Comparison of ENCODE assay signal across 26 cellular contexts in genomic region chr7:80666376-80666775, GRCh38. TPM values are rescaled to one million over a fixed set of nuclear protein-coding genes. Genes with fewer than 3 reads are reported as not detected.
DNase-seq lines count a peak whose midpoint lies in the region; ATAC-seq, FAIRE-seq and TF ChIP-seq lines count a peak whose summit lies in the region.
"Had no signal": no experiment of that assay in that cellular context is flagged by ENCODE, and none has a peak within 500 bp of the region (broad histone marks: within the 10 kb centered on the region; RNA-seq: fewer than 3 reads in every experiment).

No MANE protein-coding gene starts in this region.

- H3K36me3 Mint-ChIP-seq in MCF 10A (ENCODE audit: insufficient read depth, unreplicated experiment) = no peaks in the 10 kb centered on the region
- H3K36me3 Mint-ChIP-seq: CD4-positive, alpha-beta memory T cell had no signal

- DNase-seq in MCF 10A (ENCODE audit: unreplicated experiment) (no peak), breast epithelium (ENCODE audit: low spot score in 2 of 2) (no peak), PC-3 (peak; percentile 81), bronchial epithelial cell (ENCODE audit: low read depth) (peak; percentile 82), ovary (no peak), cerebellum (ENCODE audit: low spot score) (no peak)
- DNase-seq: C1 segment of cervical spinal cord; CD4-positive, alpha-beta memory T cell; COR-L47; DND-41; HCEC 1CT; IMR-90; KG1; NCI-H1092; NCI-H1417 treated with DMSO at 0.1 percent for 48 hours; NCI-H1694 treated with DMSO at 0.1 percent for 48 hours; NCI-H2081; NCI-H345; NCI-H524 treated with DMSO at 0.1 percent for 48 hours; Peyer's patch; SIG-M5; SW 1271 had no signal

- no peaks in the 10 kb centered on the region for H4K20me1 ChIP-seq in PC-3 (ENCODE audit: low read length)

- FAIRE-seq in bronchial epithelial cell (lab: Jason Lieb, UNC) = no peak
- FAIRE-seq: GM12892, H1 had no signal

- intact Hi-C loops in MCF 10A (cut with micrococcal nuclease) (no loop called here), breast epithelium (cut with DNase I; ENCODE audit: low total_unique reads) (no loop called here), PC-3 (cut with micrococcal nuclease) (loop anchor here (10.0 kb wide), 1 partner anchor 532 kb away; the partner anchor contains the start of gene GNAI1), ovary (cut with DNase I) (loop anchor here in 1 of 4 donors (10.0 kb wide), 1 partner anchor 242 kb away; no protein-coding TSS in a partner anchor)

- no peak overlapping the region for H3K4me3 ChIP-seq in breast epithelium
- H3K4me3 ChIP-seq in PC-3 (ENCODE audit: low read length) = no peak overlapping the region
- H3K4me3 ChIP-seq in bronchial epithelial cell (ENCODE audit: low read depth, low read length) = no peak overlapping the region
- no peak overlapping the region for H3K4me3 ChIP-seq in subcutaneous abdominal adipose tissue (ENCODE audit: low read depth in 1 of 5, low read length in 5 of 5)
- H3K4me3 ChIP-seq in ovary = no peak overlapping the region
- H3K4me3 ChIP-seq: Peyer's patch, SK-N-MC had no signal

- POLR2A ChIA-PET in MCF 10A (lab: Yijun Ruan, JAX) (interaction anchor here (1.2 to 1.9 kb wide), 2 partner anchors 12 to 237 kb away, joined by 3 to 7 read pairs; no protein-coding TSS in a partner anchor), PC-3 (lab: Charles Lee; ENCODE audit: unreplicated experiment) (interaction anchor here (0.7 kb wide), 1 partner anchor 1025 kb away, joined by 3 read pairs; no protein-coding TSS in a partner anchor)

- H3K9me3 ChIP-seq in breast epithelium (no peaks in the 10 kb centered on the region), PC-3 (ENCODE audit: low read length) (no peaks in the 10 kb centered on the region), subcutaneous abdominal adipose tissue (ENCODE audit: control insufficient read depth in 5 of 5, low read length in 5 of 5) (no peaks in the 10 kb centered on the region), ovary (no peaks in the 10 kb centered on the region)
- H3K9me3 ChIP-seq: Peyer's patch had no signal

- TF ChIP-seq CTCF in MCF 10A (IDR thresholded peaks at IDR 0.05; ENCODE audit: unreplicated experiment) (no peak), breast epithelium (IDR thresholded peaks at IDR 0.05) (no peak), PC-3 (conservative IDR thresholded peaks at IDR 0.05; ENCODE audit: low read depth, low read length) (no peak), bronchial epithelial cell (IDR thresholded peaks at IDR 0.05; ENCODE audit: insufficient read depth, low read length, severe bottlenecking) (no peak), ovary (IDR thresholded peaks at IDR 0.05) (no peak)

- H3F3A ChIP-seq in PC-3 (ENCODE audit: low read length, unreplicated experiment) = no peaks in the 10 kb centered on the region

- H3K4me1 ChIP-seq in breast epithelium (no peaks in the 10 kb centered on the region), PC-3 (ENCODE audit: insufficient read depth, low read length) (peaks cover 17% of the 10 kb centered on the region), subcutaneous abdominal adipose tissue (ENCODE audit: control insufficient read depth in 5 of 5, insufficient read depth in 5 of 5, low read length in 5 of 5) (peaks cover 0 to 45% (median 21%) of the 10 kb centered on the region in 5 donors), ovary (ENCODE audit: insufficient read depth) (no peaks in the 10 kb centered on the region)
- H3K4me1 ChIP-seq: Peyer's patch had no signal

- no peak overlapping the region for H3K4me3 Mint-ChIP-seq in MCF 10A (ENCODE audit: unreplicated experiment)
- H3K4me3 Mint-ChIP-seq: CD4-positive, alpha-beta memory T cell had no signal

- no peak overlapping the region for H2AFZ ChIP-seq in PC-3 (ENCODE audit: low read length)

- H3K27ac ChIP-seq in breast epithelium (no peak overlapping the region), PC-3 (ENCODE audit: low read length) (peak overlapping the region; percentile 79), subcutaneous abdominal adipose tissue (ENCODE audit: low read depth, low read length) (peak overlapping the region; percentile 49), ovary (no peak overlapping the region)
- H3K27ac ChIP-seq: Peyer's patch, SK-N-MC had no signal

- peak overlapping the region; percentile 58 for H3K4me2 ChIP-seq in PC-3 (ENCODE audit: low read length)

- H3K27me3 Mint-ChIP-seq in MCF 10A (ENCODE audit: insufficient read depth, unreplicated experiment) = no peaks in the 10 kb centered on the region
- H3K27me3 Mint-ChIP-seq: CD4-positive, alpha-beta memory T cell had no signal

- ATAC-seq in PC-3 = peak; percentile 92

- H3K36me3 ChIP-seq in breast epithelium = no peaks in the 10 kb centered on the region
- no peaks in the 10 kb centered on the region for H3K36me3 ChIP-seq in PC-3 (ENCODE audit: low read depth, low read length)
- no peaks in the 10 kb centered on the region for H3K36me3 ChIP-seq in bronchial epithelial cell (ENCODE audit: control insufficient read depth, insufficient read depth, low read length)
- peaks cover 73 to 99% (median 86%) of the 10 kb centered on the region in 5 donors for H3K36me3 ChIP-seq in subcutaneous abdominal adipose tissue (ENCODE audit: control insufficient read depth in 5 of 5, insufficient read depth in 5 of 5, low read length in 5 of 5)
- no peaks in the 10 kb centered on the region for H3K36me3 ChIP-seq in ovary
- H3K36me3 ChIP-seq: Peyer's patch had no signal

- TF ChIP-seq EP300 in ovary (IDR thresholded peaks at IDR 0.05) = no peak

- H3K9me2 ChIP-seq in PC-3 (replicated peaks; ENCODE audit: low read length) = no peaks in the 10 kb centered on the region

- peaks cover 6% of the 10 kb centered on the region for H3K4me1 Mint-ChIP-seq in MCF 10A (ENCODE audit: insufficient read depth, unreplicated experiment)
- H3K4me1 Mint-ChIP-seq: CD4-positive, alpha-beta memory T cell had no signal

- peak overlapping the region; percentile 23; the same call in 1 of the 2 replicates for H3K9ac ChIP-seq in PC-3 (ENCODE audit: low read length)
- H3K9ac ChIP-seq in subcutaneous abdominal adipose tissue (ENCODE audit: low read length in 5 of 5) = no peak overlapping the region

- 78 to 88% (median 82%) methylated on average over 2 of the region's 2 CpGs for WGBS in ovary, 3 donors

- H3K27me3 ChIP-seq in breast epithelium = no peaks in the 10 kb centered on the region
- H3K27me3 ChIP-seq in PC-3 (ENCODE audit: low read length) = no peaks in the 10 kb centered on the region
- H3K27me3 ChIP-seq in bronchial epithelial cell (ENCODE audit: control insufficient read depth, insufficient read depth, low read length) = no peaks in the 10 kb centered on the region
- H3K27me3 ChIP-seq in subcutaneous abdominal adipose tissue (ENCODE audit: control insufficient read depth in 5 of 5, insufficient read depth in 4 of 5, low read length in 5 of 5) = no peaks in the 10 kb centered on the region
- no peaks in the 10 kb centered on the region for H3K27me3 ChIP-seq in ovary
- H3K27me3 ChIP-seq: Peyer's patch had no signal

- TF ChIP-seq POLR2A in breast epithelium (IDR thresholded peaks at IDR 0.05) (no peak), ovary (IDR thresholded peaks at IDR 0.05) (no peak)

- CTCF ChIA-PET in MCF 10A (lab: Yijun Ruan, JAX) = interaction anchor here (0.9 to 5.6 kb wide), 3 partner anchors 14 to 173 kb away, joined by 3 to 42 read pairs (median 5); no protein-coding TSS in a partner anchor
- CTCF ChIA-PET in PC-3 (lab: Charles Lee) = no interaction called here

- H3K9me3 Mint-ChIP-seq in MCF 10A (ENCODE audit: unreplicated experiment) = no peaks in the 10 kb centered on the region
- H3K9me3 Mint-ChIP-seq: CD4-positive, alpha-beta memory T cell had no signal

- no peaks in the 10 kb centered on the region for H3K79me2 ChIP-seq in PC-3 (ENCODE audit: low read length)

- peak overlapping the region; percentile 16 for H3K27ac Mint-ChIP-seq in MCF 10A (ENCODE audit: low read depth, unreplicated experiment)
- H3K27ac Mint-ChIP-seq: CD4-positive, alpha-beta memory T cell had no signal

- BruUV-seq in MCF 10A (replicated peaks; lab: Mats Ljungman, UMichigan) (no TSS peak), PC-3 (replicated peaks; lab: Mats Ljungman, UMichigan) (no TSS peak)

RNA-seq across cellular contexts. Expression of gene CD36, which starts 27.9 kb away (rescaled TPM):
- total RNA-seq in MCF 10A (2022) = 0.12 and 0.27 TPM in 2 replicates
- 1,000 to 10,000 TPM in 1 of 3 donors, 100 to 1,000 TPM in 2; 240 to 2,026 (median 919) TPM for total RNA-seq in breast epithelium
- total RNA-seq in PC-3 (2014; rRNA removed) = not detected in 2 replicates
- total RNA-seq in bronchial epithelial cell = 1.3 and 11.9 TPM in 2 replicates
- 10 to 100 TPM in 3 of 7 donors, 1 to 10 TPM in 4; 3.1 to 16.1 (median 8.9) TPM for total RNA-seq in ovary
- polyA plus RNA-seq in ovary = 10 to 100 TPM in 1 of 2 donors, 1 to 10 TPM in 1; 9.1 to 55.4 TPM
- 32.1 TPM for total RNA-seq in cerebellum

Comparison
In these comparisons a context has a peak if more than half of its experiments do, and no peak if none do; other contexts are left out.
1. DNase-seq: peak in PC-3 (single experiment) and bronchial epithelial cell (single experiment); none in MCF 10A (single experiment), breast epithelium (0 of 2), ovary (0 of 5) and cerebellum (single experiment).
2. H3K27ac ChIP-seq: peak in PC-3 (single experiment) and subcutaneous abdominal adipose tissue (single experiment); none in breast epithelium (0 of 2) and ovary (0 of 2).